1 cellular context compared by ENCODE assay signal in the genomic region with DNA sequence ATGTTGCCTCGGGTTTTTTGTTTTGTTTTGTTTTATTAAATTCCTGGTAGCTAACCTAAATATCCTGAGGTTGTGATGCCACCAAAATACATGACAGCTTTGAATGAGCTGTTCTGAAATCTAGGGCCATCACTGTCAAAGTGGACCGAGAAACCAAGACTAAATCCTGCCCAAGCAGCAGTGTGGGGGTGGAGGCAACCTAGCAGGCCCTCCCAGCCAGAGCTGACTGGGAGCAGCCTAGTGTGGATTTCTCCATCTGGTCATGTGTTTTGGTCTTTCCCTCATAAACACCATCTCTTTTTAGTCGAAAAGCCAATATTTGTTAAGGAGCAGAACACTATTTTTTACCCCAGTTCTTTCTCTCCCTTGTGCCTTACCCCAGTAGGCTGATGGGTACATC.
TF ChIP-seq lines count a peak whose summit lies in the region.

No MANE protein-coding gene starts in this region.

TF ChIP-seq in GM23338, 12 proteins besides CTCF, POLR2A, EP300 and RAD21 (continued from another document):
- TF ChIP-seq, protein P1, sequence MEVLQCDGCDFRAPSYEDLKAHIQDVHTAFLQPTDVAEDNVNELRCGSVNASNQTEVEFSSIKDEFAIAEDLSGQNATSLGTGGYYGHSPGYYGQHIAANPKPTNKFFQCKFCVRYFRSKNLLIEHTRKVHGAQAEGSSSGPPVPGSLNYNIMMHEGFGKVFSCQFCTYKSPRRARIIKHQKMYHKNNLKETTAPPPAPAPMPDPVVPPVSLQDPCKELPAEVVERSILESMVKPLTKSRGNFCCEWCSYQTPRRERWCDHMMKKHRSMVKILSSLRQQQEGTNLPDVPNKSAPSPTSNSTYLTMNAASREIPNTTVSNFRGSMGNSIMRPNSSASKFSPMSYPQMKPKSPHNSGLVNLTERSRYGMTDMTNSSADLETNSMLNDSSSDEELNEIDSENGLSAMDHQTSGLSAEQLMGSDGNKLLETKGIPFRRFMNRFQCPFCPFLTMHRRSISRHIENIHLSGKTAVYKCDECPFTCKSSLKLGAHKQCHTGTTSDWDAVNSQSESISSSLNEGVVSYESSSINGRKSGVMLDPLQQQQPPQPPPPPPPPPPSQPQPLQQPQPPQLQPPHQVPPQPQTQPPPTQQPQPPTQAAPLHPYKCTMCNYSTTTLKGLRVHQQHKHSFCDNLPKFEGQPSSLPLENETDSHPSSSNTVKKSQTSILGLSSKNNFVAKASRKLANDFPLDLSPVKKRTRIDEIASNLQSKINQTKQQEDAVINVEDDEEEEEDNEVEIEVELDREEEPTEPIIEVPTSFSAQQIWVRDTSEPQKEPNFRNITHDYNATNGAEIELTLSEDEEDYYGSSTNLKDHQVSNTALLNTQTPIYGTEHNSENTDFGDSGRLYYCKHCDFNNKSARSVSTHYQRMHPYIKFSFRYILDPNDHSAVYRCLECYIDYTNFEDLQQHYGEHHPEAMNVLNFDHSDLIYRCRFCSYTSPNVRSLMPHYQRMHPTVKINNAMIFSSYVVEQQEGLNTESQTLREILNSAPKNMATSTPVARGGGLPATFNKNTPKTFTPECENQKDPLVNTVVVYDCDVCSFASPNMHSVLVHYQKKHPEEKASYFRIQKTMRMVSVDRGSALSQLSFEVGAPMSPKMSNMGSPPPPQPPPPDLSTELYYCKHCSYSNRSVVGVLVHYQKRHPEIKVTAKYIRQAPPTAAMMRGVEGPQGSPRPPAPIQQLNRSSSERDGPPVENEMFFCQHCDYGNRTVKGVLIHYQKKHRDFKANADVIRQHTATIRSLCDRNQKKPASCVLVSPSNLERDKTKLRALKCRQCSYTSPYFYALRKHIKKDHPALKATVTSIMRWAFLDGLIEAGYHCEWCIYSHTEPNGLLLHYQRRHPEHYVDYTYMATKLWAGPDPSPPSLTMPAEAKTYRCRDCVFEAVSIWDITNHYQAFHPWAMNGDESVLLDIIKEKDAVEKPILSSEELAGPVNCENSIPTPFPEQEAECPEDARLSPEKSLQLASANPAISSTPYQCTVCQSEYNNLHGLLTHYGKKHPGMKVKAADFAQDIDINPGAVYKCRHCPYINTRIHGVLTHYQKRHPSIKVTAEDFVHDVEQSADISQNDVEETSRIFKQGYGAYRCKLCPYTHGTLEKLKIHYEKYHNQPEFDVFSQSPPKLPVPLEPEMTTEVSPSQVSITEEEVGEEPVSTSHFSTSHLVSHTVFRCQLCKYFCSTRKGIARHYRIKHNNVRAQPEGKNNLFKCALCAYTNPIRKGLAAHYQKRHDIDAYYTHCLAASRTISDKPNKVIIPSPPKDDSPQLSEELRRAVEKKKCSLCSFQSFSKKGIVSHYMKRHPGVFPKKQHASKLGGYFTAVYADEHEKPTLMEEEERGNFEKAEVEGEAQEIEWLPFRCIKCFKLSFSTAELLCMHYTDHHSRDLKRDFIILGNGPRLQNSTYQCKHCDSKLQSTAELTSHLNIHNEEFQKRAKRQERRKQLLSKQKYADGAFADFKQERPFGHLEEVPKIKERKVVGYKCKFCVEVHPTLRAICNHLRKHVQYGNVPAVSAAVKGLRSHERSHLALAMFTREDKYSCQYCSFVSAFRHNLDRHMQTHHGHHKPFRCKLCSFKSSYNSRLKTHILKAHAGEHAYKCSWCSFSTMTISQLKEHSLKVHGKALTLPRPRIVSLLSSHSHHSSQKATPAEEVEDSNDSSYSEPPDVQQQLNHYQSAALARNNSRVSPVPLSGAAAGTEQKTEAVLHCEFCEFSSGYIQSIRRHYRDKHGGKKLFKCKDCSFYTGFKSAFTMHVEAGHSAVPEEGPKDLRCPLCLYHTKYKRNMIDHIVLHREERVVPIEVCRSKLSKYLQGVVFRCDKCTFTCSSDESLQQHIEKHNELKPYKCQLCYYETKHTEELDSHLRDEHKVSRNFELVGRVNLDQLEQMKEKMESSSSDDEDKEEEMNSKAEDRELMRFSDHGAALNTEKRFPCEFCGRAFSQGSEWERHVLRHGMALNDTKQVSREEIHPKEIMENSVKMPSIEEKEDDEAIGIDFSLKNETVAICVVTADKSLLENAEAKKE (CRISPR knock-in tag; IDR thresholded peaks at IDR 0.05): no peak
